ENCODE assay signal across 22 cellular contexts in the genomic region with DNA sequence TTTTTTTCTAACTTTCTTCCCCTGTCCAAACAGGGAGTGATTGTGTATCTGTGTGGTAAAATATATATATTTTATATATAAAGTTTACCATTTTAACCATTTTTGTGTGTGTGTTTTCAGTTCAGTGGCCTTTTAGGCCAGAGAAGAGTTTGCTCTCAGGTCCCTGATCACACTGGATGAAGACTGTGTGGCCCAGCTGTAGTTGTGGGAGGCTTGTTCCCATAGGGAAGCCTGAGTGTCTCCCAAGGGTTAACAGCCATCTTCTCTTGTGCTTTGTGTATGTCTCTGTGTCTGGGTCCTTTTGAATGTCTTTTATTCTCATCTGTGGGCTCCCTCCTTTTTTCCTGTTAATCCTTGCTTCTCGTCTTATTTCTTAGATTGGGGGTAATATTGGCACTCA. TPM values are rescaled to one million over a fixed set of nuclear protein-coding genes. Genes with fewer than 3 reads are reported as not detected.
DNase-seq lines count a peak whose midpoint lies in the region; ATAC-seq, FAIRE-seq and TF ChIP-seq lines count a peak whose summit lies in the region.
"Had no signal": no experiment of that assay in that cellular context is flagged by ENCODE, and none has a peak within 500 bp of the region (broad histone marks: within the 10 kb centered on the region; RNA-seq: fewer than 3 reads in every experiment).

No MANE protein-coding gene starts in this region.

- DNase-seq in GM19239 (ENCODE audit: insufficient read length, low spot score): no peak
- peak; percentile 43 for DNase-seq in neural progenitor cell (ENCODE audit: low spot score)
- DNase-seq in HCEC 1CT: no peak
- no peak for DNase-seq in D721Med (ENCODE audit: insufficient read length, low spot score)
- DNase-seq in C1 segment of cervical spinal cord (lab: John Stamatoyannopoulos, UW): no peak
- DNase-seq in trophoblast cell: no peak
- DNase-seq: activated CD4-positive, alpha-beta T cell treated with anti-CD3 and anti-CD28 coated beads for 1 hour; colonic mucosa; DND-41; hippocampal formation; NCI-H2081 treated with DMSO at 0.1 percent for 48 hours; NCI-H69; stimulated activated CD4-positive, alpha-beta T cell treated with anti-CD3 and anti-CD28 coated beads, Interleukin-4, amount 100 ng/mL, for 4 hours; T1000 had no signal

- peak; percentile 76 for FAIRE-seq in GM19239 (lab: Jason Lieb, UNC)
- FAIRE-seq in D721Med (lab: Jason Lieb, UNC): no peak
- FAIRE-seq: H54 had no signal

- H3K79me2 ChIP-seq in neural progenitor cell (ENCODE audit: low read depth) (no peaks in the 10 kb centered on the region), trophoblast cell (ENCODE audit: control insufficient read depth, insufficient read depth, low read length, poor library complexity) (no peaks in the 10 kb centered on the region)

- H3K9me3 ChIP-seq in HUES64 (ENCODE audit: insufficient read depth, low read depth, low read length): no peaks in the 10 kb centered on the region
- H3K9me3 ChIP-seq in neural progenitor cell (ENCODE audit: low read depth): no peaks in the 10 kb centered on the region
- H3K9me3 ChIP-seq in trophoblast cell (ENCODE audit: insufficient read depth, low read depth, low read length): no peaks in the 10 kb centered on the region
- H3K9me3 ChIP-seq: colonic mucosa, prostate gland, suprapubic skin had no signal

- H3K4me2 ChIP-seq in neural progenitor cell (peak overlapping the region; percentile 50), trophoblast cell (ENCODE audit: low read length) (no peak overlapping the region)
- H3K4me2 ChIP-seq: smooth muscle cell had no signal

- no peak overlapping the region for H2AK5ac ChIP-seq in trophoblast cell (ENCODE audit: low read length)

- no peak overlapping the region for H2BK12ac ChIP-seq in trophoblast cell (ENCODE audit: low read length)

- no peak overlapping the region for H2BK120ac ChIP-seq in trophoblast cell (ENCODE audit: insufficient read depth, low read length, poor library complexity)

- H4K91ac ChIP-seq in trophoblast cell (ENCODE audit: low read depth, low read length): no peak overlapping the region

- peaks cover 16% of the 10 kb centered on the region for H3K36me3 Mint-ChIP-seq in neural progenitor cell

- no peak overlapping the region for H3K4me3 Mint-ChIP-seq in neural progenitor cell
- H3K4me3 Mint-ChIP-seq: brain had no signal

- H3K27me3 ChIP-seq in HUES64 (ENCODE audit: insufficient read depth, low read length): no peaks in the 10 kb centered on the region
- no peaks in the 10 kb centered on the region for H3K27me3 ChIP-seq in neural progenitor cell
- H3K27me3 ChIP-seq in trophoblast cell (ENCODE audit: insufficient read depth, low read length): no peaks in the 10 kb centered on the region
- H3K27me3 ChIP-seq: colonic mucosa, suprapubic skin had no signal

- H4K20me1 ChIP-seq in neural progenitor cell (ENCODE audit: low read depth): peaks cover 6% of the 10 kb centered on the region

- H3K9me3 Mint-ChIP-seq in neural progenitor cell: no peaks in the 10 kb centered on the region
- H3K9me3 Mint-ChIP-seq: activated T-helper 2 cell treated with anti-CD3 and anti-CD28 coated beads, Interferon-gamma antibody, Interleukin-2, Interleukin-4, amounts not matched to agents 10 μg/mL and 5 μg/mL and 100 μg/mL, durations not matched to agents 14 hours and 24 hours and 36 hours; brain had no signal

- H2AFZ ChIP-seq in neural progenitor cell (replicated peaks): no peak overlapping the region
- no peak overlapping the region for H2AFZ ChIP-seq in trophoblast cell (ENCODE audit: insufficient read depth, low read length, poor library complexity)

- WGBS in HUES64: no CpG with 5 or more reads among the region's 1 CpG
- no CpG with 5 or more reads among the region's 1 CpG for WGBS in trophoblast cell (ENCODE audit: extremely low coverage, insufficient coverage, insufficient read length)

- peaks cover 23% of the 10 kb centered on the region for H3K36me3 ChIP-seq in HUES64 (ENCODE audit: insufficient read depth, low read length)
- H3K36me3 ChIP-seq in neural progenitor cell: peaks cover 1% of the 10 kb centered on the region
- peaks cover 0 to 1% of the 10 kb centered on the region in 2 experiments for H3K36me3 ChIP-seq in trophoblast cell (ENCODE audit: control insufficient read depth in 1 of 2, insufficient read depth in 2 of 2, low read length in 2 of 2)
- H3K36me3 ChIP-seq: colonic mucosa, prostate gland had no signal

- no peak overlapping the region for H4K8ac ChIP-seq in trophoblast cell (ENCODE audit: low read depth, low read length)

- no peak for TF ChIP-seq CTCF in neural progenitor cell (IDR thresholded peaks at IDR 0.05)
- no peak for TF ChIP-seq CTCF in D721Med (IDR thresholded peaks at IDR 0.05; ENCODE audit: insufficient read depth, missing control alignments)

- peaks cover 3% of the 10 kb centered on the region for H3K4me1 Mint-ChIP-seq in neural progenitor cell

- no peak overlapping the region for H2BK5ac ChIP-seq in trophoblast cell (ENCODE audit: low read depth, low read length, poor library complexity)

- no peak overlapping the region for H3K9ac ChIP-seq in HUES64 (ENCODE audit: low read depth, low read length)
- no peak overlapping the region for H3K9ac ChIP-seq in neural progenitor cell
- H3K9ac ChIP-seq in trophoblast cell (ENCODE audit: low read length): no peak overlapping the region

- peaks cover 21% of the 10 kb centered on the region for H3F3A ChIP-seq in neural progenitor cell (ENCODE audit: low read depth)

- H3K4me1 ChIP-seq in HUES64 (ENCODE audit: insufficient read depth, low read length): peaks cover 22% of the 10 kb centered on the region
- H3K4me1 ChIP-seq in neural progenitor cell: peaks cover 17% of the 10 kb centered on the region
- no peaks in the 10 kb centered on the region for H3K4me1 ChIP-seq in trophoblast cell (ENCODE audit: control insufficient read depth in 1 of 2, insufficient read depth in 2 of 2, low read length in 2 of 2)
- H3K4me1 ChIP-seq: prostate gland, suprapubic skin had no signal

- H3K23ac ChIP-seq in trophoblast cell (ENCODE audit: low read length): no peak overlapping the region

- H3K18ac ChIP-seq in trophoblast cell (ENCODE audit: low read length): no peak overlapping the region

- no peaks in the 10 kb centered on the region for H3K27me3 Mint-ChIP-seq in neural progenitor cell (ENCODE audit: insufficient read depth, low read depth)
- H3K27me3 Mint-ChIP-seq: brain had no signal

- no peak overlapping the region for H3K14ac ChIP-seq in trophoblast cell (ENCODE audit: low read length)

- peak overlapping the region; percentile 67 for H3K27ac Mint-ChIP-seq in neural progenitor cell
- H3K27ac Mint-ChIP-seq: activated T-helper 2 cell treated with anti-CD3 and anti-CD28 coated beads, Interferon-gamma antibody, Interleukin-2, Interleukin-4, amounts not matched to agents 10 μg/mL and 5 μg/mL and 100 μg/mL, durations not matched to agents 14 hours and 24 hours and 36 hours; brain had no signal

- no peak overlapping the region for H4K12ac ChIP-seq in trophoblast cell (ENCODE audit: low read depth, low read length)

- peak overlapping the region; percentile 41; the same call in 1 of the 2 replicates for H3K27ac ChIP-seq in HUES64 (ENCODE audit: low read depth, low read length)
- H3K27ac ChIP-seq in neural progenitor cell: peak overlapping the region; percentile 89
- H3K27ac ChIP-seq in trophoblast cell (ENCODE audit: low read depth, low read length): no peak overlapping the region
- H3K27ac ChIP-seq: colonic mucosa, prostate gland, suprapubic skin had no signal

- ATAC-seq in HG02610 (IDR thresholded peaks at IDR 0.05; ENCODE audit: unreplicated experiment): peak; percentile 9

- H3K4me3 ChIP-seq in HUES64 (ENCODE audit: low read length) (no peak overlapping the region), neural progenitor cell (no peak overlapping the region), trophoblast cell (ENCODE audit: low read depth, low read length) (no peak overlapping the region)
- H3K4me3 ChIP-seq: colonic mucosa, prostate gland, smooth muscle cell, suprapubic skin had no signal

- no peaks in the 10 kb centered on the region for H3K79me1 ChIP-seq in trophoblast cell (ENCODE audit: low read length)

- H3K4ac ChIP-seq in trophoblast cell (ENCODE audit: low read depth, low read length): no peak overlapping the region

RNA-seq across cellular contexts. Expression of a gene that starts 23.4 kb away (rescaled TPM):
- polyA plus RNA-seq in HUES64 (2013, experiment 1 of 2): 17.7 TPM
- polyA plus RNA-seq in HUES64 (2013, experiment 2 of 2): 18.1 TPM
- 29.6 and 36.1 TPM in 2 replicates for total RNA-seq in neural progenitor cell (ENCODE audit: low replicate concordance)
- polyA plus RNA-seq in trophoblast cell (2013): 7.0 and 8.6 TPM in 2 replicates

RNA-seq across cellular contexts. Expression of a gene that starts 33.8 kb away (rescaled TPM):
- polyA plus RNA-seq in HUES64 (2013, experiment 1 of 2): 2.5 TPM
- 2.4 TPM for polyA plus RNA-seq in HUES64 (2013, experiment 2 of 2)
- total RNA-seq in neural progenitor cell (ENCODE audit: low replicate concordance): 4.3 and 4.6 TPM in 2 replicates
- polyA plus RNA-seq in trophoblast cell (2013): 13.2 and 14.0 TPM in 2 replicates

RNA-seq across cellular contexts. Expression of a gene that starts 44.3 kb away (rescaled TPM):
- polyA plus RNA-seq in HUES64 (2013, experiment 1 of 2): 65.5 TPM
- 73.4 TPM for polyA plus RNA-seq in HUES64 (2013, experiment 2 of 2)
- total RNA-seq in neural progenitor cell (ENCODE audit: low replicate concordance): 108 and 172 TPM in 2 replicates
- polyA plus RNA-seq in trophoblast cell (2013): 25.7 and 26.5 TPM in 2 replicates
